ENCODE assay signal across 29 cellular contexts in genomic region chr7:99521399-99521798, GRCh38.
"Had no signal": no experiment of that assay in that cellular context is flagged by ENCODE, and none has a peak within 500 bp of the region (broad histone marks: within the 10 kb centered on the region; RNA-seq: fewer than 3 reads in every experiment).

No MANE protein-coding gene starts in this region.

- H3K9me3 ChIP-seq: neutrophil, psoas muscle, right lobe of liver, sigmoid colon, spleen, suprapubic skin, testis, tibial artery, transverse colon, upper lobe of right lung, uterus had no signal

- H3K36me3 ChIP-seq: uterus had no signal

- H3K27ac ChIP-seq: neutrophil, parathyroid adenoma, psoas muscle, right lobe of liver, sigmoid colon, spleen, suprapubic skin, testis, tibial artery, transverse colon, upper lobe of right lung, uterus had no signal

- ATAC-seq: naive thymus-derived CD8-positive, alpha-beta T cell; natural killer cell treated with Interleukin-12 subunit alpha and Interleukin-12 subunit beta and Interleukin-15 and Interleukin-18, amount 100 ng/mL, for 72 hours; psoas muscle; right cardiac atrium; right lobe of liver; stimulated activated memory B cell treated with anti-CD40 and anti-IgM and Interleukin-4, amounts not matched to agents 10 μg/mL and 1 μg/mL and 100 μg/mL, for 72 hours; stimulated activated naive CD8-positive, alpha-beta T cell treated with anti-CD3 and anti-CD28 coated beads, Interleukin-15, amount 100 ng/mL, for 72 hours; stimulated activated naive CD8-positive, alpha-beta T cell treated with anti-CD3 and anti-CD28 coated beads, Interleukin-15, Interleukin-2, amounts not matched to agents 100 U/mL and 50 U/mL, for 24 hours; upper lobe of right lung had no signal

- DNase-seq: naive thymus-derived CD8-positive, alpha-beta T cell; nephron progenitor cell; nucleus accumbens; posterior cingulate gyrus; psoas muscle; right cardiac atrium; sigmoid colon; spleen; stimulated activated CD4-positive, alpha-beta T cell treated with anti-CD3 and anti-CD28 coated beads, Interleukin-12 subunit alpha, Interleukin-12 subunit beta, amount 100 ng/mL, for 4 hours; stimulated activated CD4-positive, alpha-beta T cell treated with anti-CD3 and anti-CD28 coated beads, Interleukin-1b, Interleukin-23, amount 100 ng/mL, for 48 hours; stimulated activated CD4-positive, alpha-beta T cell treated with anti-CD3 and anti-CD28 coated beads, Interleukin-4, amount 100 ng/mL, for 1 hour; stimulated activated CD4-positive, alpha-beta T cell treated with anti-CD3 and anti-CD28 coated beads, Interleukin-4, amount 100 ng/mL, for 4 hours; stimulated activated CD8-positive, alpha-beta memory T cell treated with anti-CD3 and anti-CD28 coated beads, Interleukin-4, amount 100 ng/mL, for 48 hours; stimulated activated naive CD4-positive, alpha-beta T cell; stimulated activated naive CD8-positive, alpha-beta T cell treated with anti-CD3 and anti-CD28 coated beads, Interleukin-15, amount 100 ng/mL, for 72 hours; stimulated activated naive CD8-positive, alpha-beta T cell treated with anti-CD3 and anti-CD28 coated beads, Interleukin-15, Interleukin-2, amounts not matched to agents 100 U/mL and 50 U/mL, for 24 hours; substantia nigra; testis; tibial artery; transverse colon; upper lobe of right lung; uterus had no signal

- H3K4me1 ChIP-seq: parathyroid adenoma, psoas muscle, right lobe of liver, sigmoid colon, spleen, suprapubic skin, testis, tibial artery, transverse colon, upper lobe of right lung, uterus had no signal

- H3K4me3 ChIP-seq: psoas muscle, right lobe of liver, sigmoid colon, smooth muscle cell, spleen, suprapubic skin, testis, tibial artery, transverse colon, upper lobe of right lung, uterus had no signal

- H3K27me3 ChIP-seq: neutrophil, right lobe of liver, sigmoid colon, spleen, suprapubic skin, testis, tibial artery, transverse colon, upper lobe of right lung, uterus had no signal
